ENCODE assay signal across 21 cellular contexts in the genomic region with DNA sequence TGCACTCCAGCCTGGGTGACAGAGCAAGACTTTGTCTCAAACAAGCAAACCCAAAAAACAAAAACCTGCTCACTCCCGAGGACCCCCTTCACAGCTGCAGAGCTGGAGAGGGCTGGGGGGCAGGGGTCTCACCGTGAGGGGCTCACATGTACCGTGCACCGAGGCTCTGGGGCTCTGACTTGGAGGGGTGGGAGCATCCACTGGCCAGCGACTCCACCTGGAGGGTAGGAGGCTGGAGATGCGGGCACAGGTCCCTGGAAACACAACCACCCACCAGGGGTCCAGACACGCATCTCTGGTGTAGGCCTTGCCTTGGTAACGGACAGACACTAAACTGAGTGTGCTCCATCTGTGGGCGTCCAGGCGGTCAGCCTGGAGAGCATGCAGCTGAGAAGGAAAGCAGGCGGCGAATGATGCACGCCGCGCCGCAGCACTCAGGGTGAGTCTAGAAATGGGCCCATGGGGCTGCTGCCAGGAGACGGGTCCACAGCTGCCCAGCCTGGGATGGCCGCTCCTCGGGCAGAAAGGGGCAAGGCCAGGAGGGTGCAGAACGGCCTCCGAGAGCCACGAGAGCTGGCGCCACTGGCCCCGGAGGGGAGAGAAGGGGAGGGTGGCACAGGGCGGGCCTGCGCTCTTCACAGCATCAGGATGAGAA. TPM values are rescaled to one million over a fixed set of nuclear protein-coding genes. Genes with fewer than 3 reads are reported as not detected.
DNase-seq lines count a peak whose midpoint lies in the region; ATAC-seq, FAIRE-seq and TF ChIP-seq lines count a peak whose summit lies in the region.
"Had no signal": no experiment of that assay in that cellular context is flagged by ENCODE, and none has a peak within 500 bp of the region (broad histone marks: within the 10 kb centered on the region; RNA-seq: fewer than 3 reads in every experiment).

No MANE protein-coding gene starts in this region.

- no peak overlapping the region for H3K4me3 ChIP-seq in right cardiac atrium (ENCODE audit: low read length)
- no peak overlapping the region for H3K4me3 ChIP-seq in right atrium auricular region
- H3K4me3 ChIP-seq in kidney (ENCODE audit: low read length in 2 of 2): no peak overlapping the region
- H3K4me3 ChIP-seq in spleen: no peak overlapping the region
- H3K4me3 ChIP-seq: HAP-1, K562 had no signal

- FAIRE-seq in kidney (lab: Jason Lieb, UNC): no peak
- FAIRE-seq: D721Med, G401.6, GM12891, GM19239, H1, K562 had no signal

- H3K36me3 ChIP-seq in right atrium auricular region (peaks cover 31% of the 10 kb centered on the region), kidney (ENCODE audit: control insufficient read depth in 1 of 2, insufficient read depth in 2 of 2, low read length in 2 of 2) (peaks cover 0 to 3% of the 10 kb centered on the region in 2 donors), spleen (peaks cover 0 to 52% (median 30%) of the 10 kb centered on the region in 6 donors)

- H3K4me1 ChIP-seq in right cardiac atrium (ENCODE audit: control insufficient read depth, insufficient read depth, low read length) (no peaks in the 10 kb centered on the region), right atrium auricular region (no peaks in the 10 kb centered on the region), kidney (ENCODE audit: control insufficient read depth in 1 of 2, insufficient read depth in 1 of 2, low read depth in 1 of 2, low read length in 2 of 2) (no peaks in the 10 kb centered on the region), spleen (peaks cover 0 to 16% (median 0%) of the 10 kb centered on the region in 6 donors)
- H3K4me1 ChIP-seq: HAP-1 had no signal

- TF ChIP-seq CTCF in right atrium auricular region (IDR thresholded peaks at IDR 0.05) (no peak), kidney (IDR thresholded peaks at IDR 0.05; ENCODE audit: borderline replicate concordance, extremely low read depth, insufficient read depth) (no peak), spleen (IDR thresholded peaks at IDR 0.05 in 8 of 11, conservative IDR thresholded peaks at IDR 0.05 in 3 of 11) (no peak)

- no peak for ATAC-seq in right cardiac atrium
- ATAC-seq in GM18870 (IDR thresholded peaks at IDR 0.05; ENCODE audit: unreplicated experiment): no peak
- ATAC-seq: K562 had no signal

- intact Hi-C loops in right cardiac atrium (cut with DNase I): no loop called here
- intact Hi-C loops in kidney (cut with DNase I): no loop called here
- intact Hi-C loops in spleen (cut with DNase I; ENCODE audit: low total_unique reads): no loop called here

- no peak overlapping the region for H3K9ac ChIP-seq in kidney (ENCODE audit: low read length in 2 of 2)

- H3K27ac ChIP-seq in right cardiac atrium (ENCODE audit: low read length) (no peak overlapping the region), right atrium auricular region (no peak overlapping the region), kidney (ENCODE audit: low read depth in 2 of 2, low read length in 2 of 2) (no peak overlapping the region), spleen (no peak overlapping the region)
- H3K27ac ChIP-seq: C4-2B had no signal

- TF ChIP-seq POLR2A in spleen (IDR thresholded peaks at IDR 0.05): no peak

- DNase-seq in right cardiac atrium (peak in 2 of 3 donors; percentile 34 to 41), right atrium auricular region (ENCODE audit: low spot score) (no peak), kidney (peak; percentile 48), spleen (peak; percentile 64), HCEC 1CT (no peak), activated T-cell treated with anti-CD3 and anti-CD28 coated beads for 4 hours (no peak)
- DNase-seq: ACHN; CD4-positive, alpha-beta memory T cell; DMS153; DMS79 treated with DMSO at 0.1 percent for 48 hours; EL; HFFc6 had no signal

- no peaks in the 10 kb centered on the region for H3K9me3 ChIP-seq in right cardiac atrium (ENCODE audit: control insufficient read depth, low read length)
- H3K9me3 ChIP-seq in right atrium auricular region: peaks cover 0 to 20% of the 10 kb centered on the region in 2 donors
- H3K9me3 ChIP-seq in kidney (ENCODE audit: control insufficient read depth in 1 of 2, low read length in 2 of 2): peaks cover 0 to 2% of the 10 kb centered on the region in 2 donors
- peaks cover 0 to 45% (median 37%) of the 10 kb centered on the region in 8 donors for H3K9me3 ChIP-seq in spleen

- WGBS in right cardiac atrium: 95% methylated on average over 26 of the region's 26 CpGs
- 94 to 96% (median 95%) methylated on average over 23 to 26 of the region's 26 CpGs for whole genome bisulfite sequencing in spleen, 5 donors

- H3K27me3 ChIP-seq in right cardiac atrium (ENCODE audit: control insufficient read depth, insufficient read depth) (no peaks in the 10 kb centered on the region), right atrium auricular region (no peaks in the 10 kb centered on the region), spleen (replicated peaks in 1 of 7) (no peaks in the 10 kb centered on the region)

RNA-seq across cellular contexts. Expression of a gene that starts 26.1 kb away (rescaled TPM):
- total RNA-seq in right cardiac atrium: 100 to 1,000 TPM; 101 to 163 (median 147) TPM
- 114 TPM for polyA plus RNA-seq in right cardiac atrium
- 10 to 100 TPM; 58.6 to 70.1 TPM for total RNA-seq in right atrium auricular region
- total RNA-seq in kidney: 14.4 TPM
- polyA plus RNA-seq in kidney (ENCODE audit: insufficient read depth, low read depth, low replicate concordance): 14.1 TPM
- total RNA-seq in spleen: 10 to 100 TPM; 12.6 to 34.2 (median 24.4) TPM
- 10 to 100 TPM; 27.0 to 62.2 (median 45.8) TPM for polyA plus RNA-seq in spleen

RNA-seq across cellular contexts. Expression of a gene that starts 42.0 kb away (rescaled TPM):
- total RNA-seq in right cardiac atrium: 10 to 100 TPM; 48.4 to 57.6 (median 54.8) TPM
- polyA plus RNA-seq in right cardiac atrium: 59.0 TPM
- 10 to 100 TPM; 44.6 to 52.1 TPM for total RNA-seq in right atrium auricular region
- 50.1 TPM for total RNA-seq in kidney
- polyA plus RNA-seq in kidney (ENCODE audit: insufficient read depth, low read depth, low replicate concordance): 61.9 TPM
- 10 to 100 TPM; 25.4 to 50.4 (median 37.6) TPM for total RNA-seq in spleen
- polyA plus RNA-seq in spleen: 10 to 100 TPM; 43.8 to 69.4 (median 43.9) TPM

Comparison
In these comparisons a context has a peak if more than half of its experiments do, and no peak if none do; other contexts are left out.
1. DNase-seq: peak in right cardiac atrium (2 of 3), kidney (single experiment) and spleen (single experiment); none in right atrium auricular region (single experiment), HCEC 1CT (single experiment) and activated T-cell treated with anti-CD3 and anti-CD28 coated beads for 4 hours (single experiment).